In genomic region chr1:236141447-236142357, GRCh38 we compare ENCODE assay signal across 8 cellular contexts. TPM values are rescaled to one million over a fixed set of nuclear protein-coding genes. Genes with fewer than 3 reads are reported as not detected.
A peak's percentile ranks its signal among the peaks of the same experiment; 100 is the strongest.
DNase-seq lines count a peak whose midpoint lies in the region; ATAC-seq, FAIRE-seq and TF ChIP-seq lines count a peak whose summit lies in the region.

No MANE protein-coding gene starts in this region.

- no peak overlapping the region for H3K27ac ChIP-seq in psoas muscle

- H3K27me3 ChIP-seq in HAP-1 (ENCODE audit: low read depth), result peaks cover 12% of the 10 kb centered on the region; the same call in 1 of the 2 replicates
- H3K27me3 ChIP-seq in psoas muscle (ENCODE audit: insufficient read depth in 3 of 3, low read length in 2 of 3), result peaks cover 0 to 64% (median 15%) of the 10 kb centered on the region in 3 donors

- no peak for FAIRE-seq in RCC 7860 (lab: Jason Lieb, UNC)

- in situ Hi-C loops in HAP-1 (cut with MboI; ENCODE audit: low sequenced_read_pairs), result no loop called here

- ATAC-seq in psoas muscle, result peak in 1 of 4 donors; percentile 43

- H3K36me3 ChIP-seq in HAP-1 (replicated peaks) (no peaks in the 10 kb centered on the region), psoas muscle (ENCODE audit: insufficient read depth in 1 of 2, low read depth in 1 of 2) (no peaks in the 10 kb centered on the region)

- intact Hi-C loops in psoas muscle (cut with DNase I), result no loop called here

- TF ChIP-seq CTCF in psoas muscle (IDR thresholded peaks at IDR 0.05), result no peak

- peak overlapping the region; percentile 24 for H3K4me3 ChIP-seq in HAP-1
- H3K4me3 ChIP-seq in psoas muscle, result peak overlapping the region; percentile 67

- 1% methylated on average over 55 to 83 of the region's 83 CpGs for WGBS in psoas muscle, 3 donors

- DNase-seq in NCI-H2196 (lab: John Stamatoyannopoulos, UW; ENCODE audit: unreplicated experiment), result peak; percentile 19
- no peak for DNase-seq in NCI-H2196 treated with DMSO at 0.1 percent for 48 hours (lab: John Stamatoyannopoulos, UW; ENCODE audit: unreplicated experiment)
- DNase-seq in HAP-1 (ENCODE audit: low spot score in 2 of 2), result peak in 1 of 2 experiments; percentile 60
- DNase-seq in NCI-H226, result peak; percentile 1
- DNase-seq in astrocyte of the hippocampus (ENCODE audit: low read depth, low spot score), result peak; percentile 71
- peak; percentile 6 to 36 for DNase-seq in hippocampal formation (lab: John Stamatoyannopoulos, UW)
- DNase-seq in psoas muscle, result peak in 1 of 2 donors; percentile 27
- DNase-seq in RCC 7860 (ENCODE audit: low spot score), result no peak

- H3K9me3 ChIP-seq in HAP-1 (no peaks in the 10 kb centered on the region), psoas muscle (no peaks in the 10 kb centered on the region)

- peaks cover 11% of the 10 kb centered on the region for H3K4me1 ChIP-seq in HAP-1
- H3K4me1 ChIP-seq in psoas muscle, result no peaks in the 10 kb centered on the region

RNA-seq across cellular contexts. Expression of gene GPR137B, which starts 0.6 kb away (rescaled TPM):
- 1 to 10 TPM; 1.5 to 1.9 (median 1.6) TPM for total RNA-seq in psoas muscle
- polyA plus RNA-seq in psoas muscle, result under 1 TPM; 0.60 to 0.77 (median 0.69) TPM

Comparison
In these comparisons a context has a peak if more than half of its experiments do, and no peak if none do; other contexts are left out.
1. DNase-seq: peak in NCI-H2196 (single experiment), NCI-H226 (single experiment), astrocyte of the hippocampus (single experiment) and hippocampal formation (2 of 2); none in NCI-H2196 treated with DMSO at 0.1 percent for 48 hours (single experiment) and RCC 7860 (single experiment).